8 cellular contexts compared by ENCODE assay signal in the genomic region with DNA sequence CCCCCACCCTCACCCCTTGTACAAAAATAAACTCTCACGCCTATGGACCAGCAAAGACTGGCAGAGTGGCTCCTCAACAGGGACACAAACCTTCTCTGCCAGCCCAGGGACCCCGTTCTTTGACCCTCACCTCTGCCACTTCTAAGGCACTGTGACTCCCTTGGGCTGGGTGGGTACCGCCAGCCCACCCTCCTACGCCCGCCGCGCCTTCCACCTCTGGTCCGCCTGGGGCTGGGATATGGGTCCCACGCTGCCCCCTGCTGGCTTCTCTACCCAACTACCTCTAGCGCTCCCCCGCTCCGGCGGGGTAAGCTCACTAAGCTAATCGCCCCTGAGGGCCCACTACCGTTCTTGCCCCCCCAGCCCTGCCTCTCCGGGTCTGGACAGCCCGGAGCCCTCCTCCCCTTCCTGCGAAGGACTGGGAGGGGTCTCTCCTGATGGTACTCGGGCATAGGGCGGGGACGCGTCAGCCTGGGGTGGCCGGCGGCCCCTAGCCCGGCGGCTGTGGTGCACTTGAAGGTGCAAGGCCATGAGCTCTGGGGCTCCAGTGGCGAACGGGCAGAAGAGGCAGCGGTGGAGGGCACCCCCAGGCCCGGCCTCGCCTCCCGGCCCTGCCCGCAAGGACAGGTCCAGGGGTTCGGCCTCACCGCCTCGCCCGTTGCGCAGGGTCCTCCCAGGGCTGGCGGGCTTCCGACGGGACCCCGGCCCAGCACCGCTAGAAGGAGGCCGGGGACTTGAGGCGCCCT. TPM values are rescaled to one million over a fixed set of nuclear protein-coding genes. Genes with fewer than 3 reads are reported as not detected.
DNase-seq lines count a peak whose midpoint lies in the region; ATAC-seq and TF ChIP-seq lines count a peak whose summit lies in the region.
"Had no signal": no experiment of that assay in that cellular context is flagged by ENCODE, and none has a peak within 500 bp of the region (broad histone marks: within the 10 kb centered on the region; RNA-seq: fewer than 3 reads in every experiment).

No MANE protein-coding gene starts in this region.

- BruUV-seq in PC-9 (replicated peaks; lab: Mats Ljungman, UMichigan) = no TSS peak

- no peaks in the 10 kb centered on the region for H3K79me2 ChIP-seq in PC-9 (ENCODE audit: low read depth)

- no peaks in the 10 kb centered on the region for H3K4me1 ChIP-seq in PC-9 (replicated peaks; ENCODE audit: insufficient read depth)

- H3K27ac Mint-ChIP-seq in endothelial cell (ENCODE audit: unreplicated experiment) = peak overlapping the region; percentile 24

- no peak overlapping the region for H3K4me3 Mint-ChIP-seq in endothelial cell (ENCODE audit: unreplicated experiment)

- H3K27me3 ChIP-seq in PC-9 (ENCODE audit: insufficient read depth, low read depth) = no peaks in the 10 kb centered on the region

- no peaks in the 10 kb centered on the region for H3K9me3 Mint-ChIP-seq in endothelial cell (ENCODE audit: unreplicated experiment)

- H3K9me2 ChIP-seq in PC-9 (ENCODE audit: insufficient read depth) = no peaks in the 10 kb centered on the region

- ATAC-seq in GM18867 (IDR thresholded peaks at IDR 0.05; ENCODE audit: unreplicated experiment) = no peak

- CTCF ChIA-PET in PC-9 (lab: Charles Lee) = interaction anchor here (0.6 kb wide), 1 partner anchor 12 kb away, joined by 4 read pairs; no protein-coding TSS in a partner anchor

- no peaks in the 10 kb centered on the region for H4K20me1 ChIP-seq in PC-9 (ENCODE audit: insufficient read depth)

- no peak for DNase-seq in GM12865 (ENCODE audit: low read depth)
- DNase-seq in PC-9 = no peak
- DNase-seq in endothelial cell (ENCODE audit: low spot score) = peak; percentile 69
- no peak for DNase-seq in retinal pigment epithelial cell (ENCODE audit: low read depth)
- DNase-seq in HCEC 1CT = no peak
- no peak for DNase-seq in stimulated activated naive CD4-positive, alpha-beta T cell treated with Interleukin-2 at 50 U/mL for 16 hours (lab: John Stamatoyannopoulos, UW)

- no peaks in the 10 kb centered on the region for H3F3A ChIP-seq in PC-9 (ENCODE audit: insufficient read depth, low read depth)

- peaks cover 19% of the 10 kb centered on the region for H3K36me3 Mint-ChIP-seq in endothelial cell (ENCODE audit: low read depth, unreplicated experiment)

- intact Hi-C loops in PC-9 (cut with micrococcal nuclease; ENCODE audit: unreplicated experiment) = no loop called here

- no peak overlapping the region for H2AFZ ChIP-seq in PC-9

- H3K27ac ChIP-seq in PC-9 = no peak overlapping the region

- peaks cover 23% of the 10 kb centered on the region for H3K27me3 Mint-ChIP-seq in endothelial cell (ENCODE audit: unreplicated experiment)

- H3K9me3 ChIP-seq in PC-9 (ENCODE audit: insufficient read depth, low read depth) = no peaks in the 10 kb centered on the region

- H3K36me3 ChIP-seq in PC-9 (ENCODE audit: low read depth) = no peaks in the 10 kb centered on the region

- POLR2A ChIA-PET in PC-9 (lab: Charles Lee; ENCODE audit: unreplicated experiment) = no interaction called here

- no peak overlapping the region for H3K4me2 ChIP-seq in PC-9

- H3K4me1 Mint-ChIP-seq in endothelial cell (ENCODE audit: unreplicated experiment) = peaks cover 23% of the 10 kb centered on the region

- TF ChIP-seq CTCF in GM12865 (IDR thresholded peaks at IDR 0.05; ENCODE audit: insufficient read depth, low read depth, low read length, missing control alignments) (peak; percentile 30), PC-9 (conservative IDR thresholded peaks at IDR 0.05) (peak; percentile 58), endothelial cell (IDR thresholded peaks at IDR 0.05; ENCODE audit: unreplicated experiment) (peak; percentile 69), retinal pigment epithelial cell (conservative IDR thresholded peaks at IDR 0.05; ENCODE audit: low read depth, low read length) (peak; percentile 57)

- H3K4me3 ChIP-seq in GM12865 (ENCODE audit: low read depth, low read length) (no peak overlapping the region), PC-9 (no peak overlapping the region), retinal pigment epithelial cell (ENCODE audit: low read length) (no peak overlapping the region)

RNA-seq across cellular contexts. Expression of a gene that starts 8.1 kb away (rescaled TPM):
- 23.0 and 25.3 TPM in 2 replicates for total RNA-seq in PC-9 (2021)
- total RNA-seq in endothelial cell (ENCODE audit: unreplicated experiment) = 27.0 TPM

RNA-seq across cellular contexts. Expression of a gene that starts 10.5 kb away (rescaled TPM):
- total RNA-seq in PC-9 (2021) = 0.35 and 1.4 TPM in 2 replicates
- total RNA-seq in endothelial cell (ENCODE audit: unreplicated experiment) = 0.90 TPM

RNA-seq across cellular contexts. Expression of a gene that starts 20.3 kb away (rescaled TPM):
- 12.7 and 13.0 TPM in 2 replicates for total RNA-seq in PC-9 (2021)
- 12.5 TPM for total RNA-seq in endothelial cell (ENCODE audit: unreplicated experiment)

RNA-seq across cellular contexts. Expression of a gene that starts 32.7 kb away (rescaled TPM):
- total RNA-seq in PC-9 (2021) (not detected in 2 replicates), endothelial cell (ENCODE audit: unreplicated experiment) (not detected)
- total RNA-seq: mononuclear cell had no signal

RNA-seq across cellular contexts. Expression of a gene that starts 48.2 kb away (rescaled TPM):
- total RNA-seq in PC-9 (2021) (not detected in 2 replicates), endothelial cell (ENCODE audit: unreplicated experiment) (not detected)
- total RNA-seq: mononuclear cell had no signal
